ENCODE assay signal across 12 cellular contexts in the genomic region with DNA sequence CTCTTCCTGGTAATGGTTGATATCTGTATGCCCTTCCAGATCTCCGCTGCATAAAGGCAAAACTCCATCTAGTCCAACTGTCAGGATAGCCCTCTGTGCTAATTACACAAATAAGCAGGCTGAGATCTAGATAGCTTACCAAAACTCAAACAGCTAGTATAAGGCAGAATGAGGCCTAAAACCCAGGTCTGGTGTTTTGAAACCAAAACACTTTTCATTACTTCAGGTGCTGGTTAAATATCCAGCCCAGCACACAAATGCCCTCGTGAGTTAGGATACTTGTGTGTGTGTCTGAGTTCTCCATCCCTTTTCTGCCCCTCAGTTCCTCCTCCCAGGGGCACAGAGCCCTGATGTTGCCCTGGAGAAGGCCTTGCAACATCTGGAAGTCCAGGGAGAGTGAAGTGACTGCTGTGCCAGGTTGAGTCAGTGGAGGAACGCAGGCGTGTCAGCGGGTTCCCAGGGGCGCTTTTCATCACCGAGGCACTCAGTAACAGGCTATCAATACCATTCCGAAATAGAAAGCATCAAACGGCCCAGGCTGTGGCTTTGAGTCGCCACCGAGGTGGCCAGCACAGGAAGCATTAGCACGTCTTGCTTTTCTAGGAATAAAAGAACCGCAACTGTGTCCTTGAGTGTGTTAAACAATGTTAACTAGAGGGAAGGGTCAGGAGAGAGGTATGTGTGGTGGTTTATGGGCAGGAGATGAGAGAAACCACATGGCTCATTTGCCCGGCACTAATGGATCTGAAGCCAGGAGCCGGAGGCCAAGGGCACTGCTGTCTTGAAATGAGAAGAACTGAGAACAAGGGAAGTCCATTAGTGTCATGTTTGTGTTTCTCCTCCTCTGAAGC.
DNase-seq lines count a peak whose midpoint lies in the region; TF ChIP-seq lines count a peak whose summit lies in the region.
"Had no signal": no experiment of that assay in that cellular context is flagged by ENCODE, and none has a peak within 500 bp of the region (broad histone marks: within the 10 kb centered on the region; RNA-seq: fewer than 3 reads in every experiment).

No MANE protein-coding gene starts in this region.

- H3K27ac ChIP-seq in adrenal gland: peak overlapping the region in 3 of 5 donors; percentile 39 to 57 (median 56)
- H3K27ac ChIP-seq in suprapubic skin: peak overlapping the region; percentile 72
- no peak overlapping the region for H3K27ac ChIP-seq in coronary artery
- H3K27ac ChIP-seq in A673 (ENCODE audit: low read depth, low read length, poor library complexity, severe bottlenecking): no peak overlapping the region
- H3K27ac ChIP-seq: heart right ventricle had no signal

- H3K4me3 ChIP-seq in adrenal gland (no peak overlapping the region), kidney epithelial cell (ENCODE audit: low read depth, low read length) (no peak overlapping the region), suprapubic skin (no peak overlapping the region), coronary artery (no peak overlapping the region), A673 (ENCODE audit: low read depth, low read length, poor library complexity, severe bottlenecking) (no peak overlapping the region)
- H3K4me3 ChIP-seq: heart right ventricle had no signal

- CTCF ChIA-PET in A673 (lab: Charles Lee): no interaction called here

- no peaks in the 10 kb centered on the region for H3K9me3 ChIP-seq in adrenal gland (replicated peaks in 1 of 3)
- H3K9me3 ChIP-seq in suprapubic skin: no peaks in the 10 kb centered on the region
- H3K9me3 ChIP-seq in A673 (ENCODE audit: low read depth, low read length, poor library complexity, severe bottlenecking): no peaks in the 10 kb centered on the region
- H3K9me3 ChIP-seq: heart right ventricle had no signal

- no TSS peak for BruUV-seq in A673 (replicated peaks; lab: Mats Ljungman, UMichigan)

- TF ChIP-seq POLR2A in adrenal gland (IDR thresholded peaks at IDR 0.05) (no peak), suprapubic skin (IDR thresholded peaks at IDR 0.05) (no peak)

- H3K36me3 ChIP-seq in adrenal gland (replicated peaks in 1 of 2): no peaks in the 10 kb centered on the region
- no peaks in the 10 kb centered on the region for H3K36me3 ChIP-seq in kidney epithelial cell (ENCODE audit: control insufficient read depth, insufficient read depth, low read length)
- H3K36me3 ChIP-seq in suprapubic skin: no peaks in the 10 kb centered on the region
- H3K36me3 ChIP-seq in A673 (ENCODE audit: insufficient read depth, low read length, poor library complexity, severe bottlenecking): no peaks in the 10 kb centered on the region
- H3K36me3 ChIP-seq: heart right ventricle had no signal

- POLR2A ChIA-PET in A673 (lab: Charles Lee; ENCODE audit: low non-redundant PET): no interaction called here

- H3K4me1 ChIP-seq in adrenal gland (replicated peaks in 1 of 2): peaks cover 0 to 7% of the 10 kb centered on the region in 2 donors
- peaks cover 7% of the 10 kb centered on the region for H3K4me1 ChIP-seq in suprapubic skin
- H3K4me1 ChIP-seq in A673 (ENCODE audit: insufficient read depth, low read length, poor library complexity, severe bottlenecking): no peaks in the 10 kb centered on the region

- intact Hi-C loops in adrenal gland (cut with DNase I): loop anchor here in 1 of 2 donors (10.0 kb wide), 1 partner anchor 198 kb away; no protein-coding TSS in a partner anchor
- intact Hi-C loops in A673 (cut with micrococcal nuclease; ENCODE audit: unreplicated experiment): no loop called here

- 39 to 57% (median 42%) methylated on average over 15 of the region's 15 CpGs for WGBS in adrenal gland, 4 donors
- 73% methylated on average over 14 of the region's 15 CpGs for WGBS in suprapubic skin

- DNase-seq in GOT3 (lab: John Stamatoyannopoulos, UW): peak; percentile 40
- peak; percentile 26 to 68 (median 61) for DNase-seq in adrenal gland
- peak; percentile 71 for DNase-seq in kidney epithelial cell (ENCODE audit: low read depth)
- peak; percentile 84 to 85 for DNase-seq in suprapubic skin (ENCODE audit: low spot score in 2 of 2)
- DNase-seq in NCI-H2196 treated with DMSO at 0.1 percent for 48 hours (lab: John Stamatoyannopoulos, UW; ENCODE audit: unreplicated experiment): no peak
- no peak for DNase-seq in activated CD4-positive, alpha-beta T cell treated with anti-CD3 and anti-CD28 coated beads, Interleukin-2, amount 50 U/mL, for 48 hours
- DNase-seq in coronary artery (ENCODE audit: low spot score): no peak
- no peak for DNase-seq in A673 (ENCODE audit: low spot score)
- DNase-seq: activated CD8-positive, alpha-beta memory T cell treated with anti-CD3 and anti-CD28 coated beads, Interleukin-2, amount 50 U/mL, for 48 hours; Calu3; heart right ventricle; stimulated activated naive CD8-positive, alpha-beta T cell treated with anti-CD3 and anti-CD28 coated beads, Interleukin-15, Interleukin-2, amounts not matched to agents 100 U/mL and 50 U/mL, for 24 hours had no signal

- H3K27me3 ChIP-seq in adrenal gland (no peaks in the 10 kb centered on the region), kidney epithelial cell (ENCODE audit: control insufficient read depth, insufficient read depth, low read length) (no peaks in the 10 kb centered on the region), suprapubic skin (no peaks in the 10 kb centered on the region), A673 (replicated peaks; ENCODE audit: insufficient read depth, low read depth, low read length, poor library complexity) (no peaks in the 10 kb centered on the region)
- H3K27me3 ChIP-seq: heart right ventricle had no signal

- TF ChIP-seq CTCF in adrenal gland (IDR thresholded peaks at IDR 0.05) (no peak), kidney epithelial cell (IDR thresholded peaks at IDR 0.05; ENCODE audit: insufficient read depth, low read length, poor library complexity, severe bottlenecking) (no peak), suprapubic skin (IDR thresholded peaks at IDR 0.05) (no peak), coronary artery (IDR thresholded peaks at IDR 0.05) (no peak), A673 (conservative IDR thresholded peaks at IDR 0.05; ENCODE audit: low read depth, low read length) (no peak)

- no peak for TF ChIP-seq EP300 in suprapubic skin (IDR thresholded peaks at IDR 0.05)

Comparison
In these comparisons a context has a peak if more than half of its experiments do, and no peak if none do; other contexts are left out.
1. DNase-seq: peak in GOT3 (single experiment), adrenal gland (7 of 7), kidney epithelial cell (single experiment) and suprapubic skin (2 of 2); none in NCI-H2196 treated with DMSO at 0.1 percent for 48 hours (single experiment), activated CD4-positive, alpha-beta T cell treated with anti-CD3 and anti-CD28 coated beads, Interleukin-2, amount 50 U/mL, for 48 hours (0 of 2), coronary artery (single experiment) and A673 (single experiment).
2. H3K27ac ChIP-seq: peak in adrenal gland (3 of 5) and suprapubic skin (single experiment); none in coronary artery (0 of 2) and A673 (single experiment).